Comparison of ENCODE assay signal across 8 cellular contexts in genomic region chr12:110689002-110689600, GRCh38. TPM values are rescaled to one million over a fixed set of nuclear protein-coding genes. Genes with fewer than 3 reads are reported as not detected.
DNase-seq lines count a peak whose midpoint lies in the region; ATAC-seq lines count a peak whose summit lies in the region.

HVCN1 (minus strand) TSS chr12:110689115; CDS start chr12:110683245, 5,870 bp downstream.

- intact Hi-C loops in CD4-positive, alpha-beta memory T cell (cut with micrococcal nuclease): no loop called here

- peak within 1 kb of the TSS; percentile 63 for H3K27ac ChIP-seq in CD4-positive, alpha-beta memory T cell (ENCODE audit: low read depth, low read length)
- H3K27ac ChIP-seq in GM23248 (no peak within 1 kb of the TSS), iPS DF 6.9 (ENCODE audit: low read length) (no peak within 1 kb of the TSS), skeletal muscle tissue (ENCODE audit: low read depth, low read length) (no peak within 1 kb of the TSS)

- peak within 1 kb of the TSS; percentile 52 for H3K9ac ChIP-seq in GM23248
- peak within 1 kb of the TSS; percentile 58 for H3K9ac ChIP-seq in adipocyte (ENCODE audit: low read length)
- H3K9ac ChIP-seq in skeletal muscle tissue (ENCODE audit: low read depth in 1 of 3, low read length in 3 of 3): peak within 1 kb of the TSS; percentile 50 to 81 (median 80)

- H4K20me1 ChIP-seq in GM23248 (ENCODE audit: insufficient read depth): no peaks in the 10 kb centered on the region

- H3K4me1 ChIP-seq in CD4-positive, alpha-beta memory T cell (ENCODE audit: insufficient read depth, low read length): peaks cover 24% of the 10 kb centered on the region
- H3K4me1 ChIP-seq in GM23248 (ENCODE audit: insufficient read depth) (no peaks in the 10 kb centered on the region), adipocyte (ENCODE audit: control insufficient read depth, insufficient read depth, low read length) (peaks cover 7% of the 10 kb centered on the region), iPS DF 6.9 (ENCODE audit: control insufficient read depth, insufficient read depth, low read length) (peaks cover 4% of the 10 kb centered on the region; the same call in 1 of the 2 replicates), skeletal muscle tissue (ENCODE audit: control insufficient read depth in 3 of 3, insufficient read depth in 3 of 3, low read length in 3 of 3) (peaks cover 13 to 20% (median 19%) of the 10 kb centered on the region in 3 donors)

- H3K79me2 ChIP-seq in GM23248 (ENCODE audit: insufficient read depth): no peaks in the 10 kb centered on the region

- H3K9me3 ChIP-seq in CD4-positive, alpha-beta memory T cell (ENCODE audit: control insufficient read depth in 1 of 2, low read length in 2 of 2): no peaks in the 10 kb centered on the region
- H3K9me3 ChIP-seq in GM23248 (ENCODE audit: low read depth): no peaks in the 10 kb centered on the region
- peaks cover 3% of the 10 kb centered on the region for H3K9me3 ChIP-seq in adipocyte (ENCODE audit: control insufficient read depth, low read length)
- H3K9me3 ChIP-seq in iPS DF 6.9 (ENCODE audit: control insufficient read depth, insufficient read depth, low read length): no peaks in the 10 kb centered on the region
- H3K9me3 ChIP-seq in skeletal muscle tissue (ENCODE audit: control insufficient read depth in 3 of 3, low read length in 3 of 3): no peaks in the 10 kb centered on the region

- H3K27me3 ChIP-seq in CD4-positive, alpha-beta memory T cell (ENCODE audit: insufficient read depth, low read length): no peaks in the 10 kb centered on the region
- H3K27me3 ChIP-seq in GM23248 (replicated peaks; ENCODE audit: insufficient read depth): no peaks in the 10 kb centered on the region; the same call in none of the 2 replicates
- H3K27me3 ChIP-seq in adipocyte (replicated peaks; ENCODE audit: control insufficient read depth, insufficient read depth, low read length): peaks cover 22% of the 10 kb centered on the region
- peaks cover 2% of the 10 kb centered on the region; the same call in 1 of the 2 replicates for H3K27me3 ChIP-seq in iPS DF 6.9 (ENCODE audit: control insufficient read depth, insufficient read depth, low read length)
- H3K27me3 ChIP-seq in skeletal muscle tissue (ENCODE audit: control insufficient read depth in 3 of 3, insufficient read depth in 3 of 3, low read length in 3 of 3): peaks cover 0 to 19% (median 8%) of the 10 kb centered on the region in 3 donors

- CTCF ChIA-PET in CD4-positive, alpha-beta memory T cell (lab: Charles Lee; ENCODE audit: partially characterized antibody): interaction anchor here (0.6 to 1.4 kb wide), 3 partner anchors 8 to 239 kb away, joined by 3 to 6 read pairs (median 5); partner anchors contain the start of gene ARPC3

- peaks cover 15 to 43% (median 26%) of the 10 kb centered on the region in 4 donors for H3K4me1 Mint-ChIP-seq in CD4-positive, alpha-beta memory T cell

- H3F3A ChIP-seq in GM23248 (ENCODE audit: insufficient read depth): no peaks in the 10 kb centered on the region

- peak within 1 kb of the TSS; percentile 78 for H2AFZ ChIP-seq in GM23248

- peak within 1 kb of the TSS; percentile 70 to 95 (median 87) for H3K27ac Mint-ChIP-seq in CD4-positive, alpha-beta memory T cell

- in situ Hi-C loops in GM23248 (cut with MboI): no loop called here

- H3K36me3 ChIP-seq in CD4-positive, alpha-beta memory T cell (ENCODE audit: insufficient read depth, low read length): no peaks in the 10 kb centered on the region
- H3K36me3 ChIP-seq in GM23248 (ENCODE audit: low read depth) (no peaks in the 10 kb centered on the region), adipocyte (ENCODE audit: control insufficient read depth, insufficient read depth, low read length, severe bottlenecking) (no peaks in the 10 kb centered on the region), iPS DF 6.9 (ENCODE audit: control insufficient read depth, insufficient read depth, low read length) (no peaks in the 10 kb centered on the region), skeletal muscle tissue (ENCODE audit: control insufficient read depth in 3 of 3, insufficient read depth in 3 of 3, low read length in 3 of 3) (no peaks in the 10 kb centered on the region)

- H3K27me3 Mint-ChIP-seq in CD4-positive, alpha-beta memory T cell: peaks cover 0 to 5% of the 10 kb centered on the region in 2 donors

- peak within 1 kb of the TSS; percentile 75 for H3K4me2 ChIP-seq in GM23248 (ENCODE audit: unreplicated experiment)

- H3K9me2 ChIP-seq in GM23248 (ENCODE audit: insufficient read depth): no peaks in the 10 kb centered on the region

- 2 to 10% methylated on average over 9 to 27 of the region's 54 CpGs for WGBS in GM23248 (ENCODE audit: low coverage in 1 of 2, low lambda C conversion rate in 2 of 2, missing lambda C conversion rate in 2 of 2), 2 experiments
- no CpG with 5 or more reads among the region's 54 CpGs for WGBS in iPS DF 6.9 (ENCODE audit: insufficient coverage, insufficient read length)

- DNase-seq in CD4-positive, alpha-beta memory T cell: peak; percentile 11 to 53 (median 22)
- DNase-seq in GM23248 (peak; percentile 53), OCI-M1 (lab: John Stamatoyannopoulos, UW) (peak; percentile 61), adipocyte (ENCODE audit: low read depth) (peak; percentile 47), iPS DF 6.9 (ENCODE audit: low read depth, low spot score) (no peak), NCI-H774 (lab: John Stamatoyannopoulos, UW) (no peak)

- peak within 1 kb of the TSS; percentile 36 to 70 for H3K4me3 ChIP-seq in CD4-positive, alpha-beta memory T cell (ENCODE audit: low read length in 2 of 2)
- H3K4me3 ChIP-seq in GM23248: peak within 1 kb of the TSS; percentile 67
- H3K4me3 ChIP-seq in adipocyte (ENCODE audit: low read length): peak within 1 kb of the TSS; percentile 71
- peak within 1 kb of the TSS; percentile 69; the same call in 1 of the 2 replicates for H3K4me3 ChIP-seq in iPS DF 6.9 (ENCODE audit: low read length)
- peak within 1 kb of the TSS; percentile 70 to 80 (median 77) for H3K4me3 ChIP-seq in skeletal muscle tissue (ENCODE audit: low read length in 3 of 3)

- POLR2A ChIA-PET in CD4-positive, alpha-beta memory T cell (lab: Charles Lee; ENCODE audit: partially characterized antibody): interaction anchor here (0.9 to 2.1 kb wide), 10 partner anchors 9 to 258 kb away, joined by 3 to 15 read pairs (median 3); partner anchors contain the start of genes ARPC3 and TCTN1

- peaks cover 0 to 4% (median 0%) of the 10 kb centered on the region in 8 donors for H3K9me3 Mint-ChIP-seq in CD4-positive, alpha-beta memory T cell

- H3K4me3 Mint-ChIP-seq in CD4-positive, alpha-beta memory T cell: peak within 1 kb of the TSS; percentile 85 to 97 (median 90)

- H3K36me3 Mint-ChIP-seq in CD4-positive, alpha-beta memory T cell: peaks cover 3 to 18% of the 10 kb centered on the region in 2 donors

- no peak for ATAC-seq in GM21360 (IDR thresholded peaks at IDR 0.05; ENCODE audit: unreplicated experiment)

RNA-seq across cellular contexts. Expression of gene HVCN1, which starts in this region (rescaled TPM):
- 1 to 10 TPM; 6.4 to 7.8 TPM for total RNA-seq in CD4-positive, alpha-beta memory T cell
- polyA plus RNA-seq in CD4-positive, alpha-beta memory T cell: 10 to 100 TPM in 1 of 2 donors, 1 to 10 TPM in 1; 7.4 to 16.4 TPM
- 4.1 and 7.6 TPM in 2 replicates for total RNA-seq in GM23248 (2014; rRNA removed; shearing (Covaris generic))
- polyA plus RNA-seq in GM23248 (2016; fragmentation: Nextera tagmentation; extraction: Ambion mirVana): 3.0 and 3.1 TPM in 2 replicates
- total RNA-seq in skeletal muscle tissue: 5.2 TPM

Comparison
In these comparisons a context has a peak if more than half of its experiments do, and no peak if none do; other contexts are left out.
1. DNase-seq: peak in CD4-positive, alpha-beta memory T cell (5 of 5), GM23248 (single experiment), OCI-M1 (single experiment) and adipocyte (single experiment); none in iPS DF 6.9 (single experiment) and NCI-H774 (single experiment).
2. Peak in every context shown above with its lines, with median percentiles within 50 percentile points of each other: H3K4me3 ChIP-seq and H3K9ac ChIP-seq.